In the genomic region with DNA sequence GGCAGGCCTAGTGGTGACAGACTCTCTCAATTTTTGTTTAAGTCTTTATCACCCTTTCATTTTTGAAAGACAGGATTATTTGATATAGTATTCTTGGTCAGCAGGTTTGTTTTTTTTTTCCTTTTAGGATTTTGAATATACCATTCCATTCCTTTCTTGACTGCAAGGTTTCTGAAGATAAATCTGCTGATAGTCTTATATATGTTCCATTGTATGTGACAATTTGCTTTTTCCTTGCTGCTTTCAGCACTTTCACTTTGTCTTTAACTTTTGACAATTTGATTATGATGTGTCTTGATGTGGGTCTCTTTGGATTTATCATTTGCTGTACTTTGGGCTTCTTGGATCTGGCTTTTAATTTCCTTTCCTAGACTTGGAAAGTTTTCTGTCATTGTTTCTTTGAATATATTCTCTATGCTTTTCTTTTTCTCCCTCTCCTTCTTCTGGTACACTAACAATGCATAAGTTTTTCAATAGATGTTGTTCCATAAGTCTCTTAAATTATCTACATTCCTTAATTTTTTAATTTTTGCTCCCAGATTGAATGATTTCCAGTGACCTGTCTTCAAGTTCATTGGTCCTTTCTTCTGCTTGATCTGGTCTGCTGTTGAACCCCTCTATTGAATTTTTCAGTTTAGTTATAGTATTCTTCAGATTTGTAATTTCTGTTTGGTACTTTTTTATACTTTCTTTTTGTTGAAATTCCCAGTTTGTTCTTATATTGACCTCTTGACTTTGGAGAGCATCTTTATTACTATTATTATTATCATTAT, we compare ENCODE assay signal across 2 cellular contexts.
A peak's percentile ranks its signal among the peaks of the same experiment; 100 is the strongest.
TF ChIP-seq lines count a peak whose summit lies in the region.

No MANE protein-coding gene starts in this region.

TF ChIP-seq in HepG2, 621 proteins besides CTCF, POLR2A, EP300 and RAD21:
- 0 out of 2 replicates have a peak, but pooled peaks have one; percentile 49 for TF ChIP-seq ZNF317 (CRISPR knock-in tag; IDR thresholded peaks at IDR 0.05)
- TF ChIP-seq NFE2L1 (CRISPR knock-in tag; IDR thresholded peaks at IDR 0.05; ENCODE audit: borderline replicate concordance) = no peak

TF ChIP-seq in HCT116, 20 proteins besides CTCF, POLR2A, EP300 and RAD21:
- TF ChIP-seq CBX3 (IDR thresholded peaks at IDR 0.05; ENCODE audit: low read depth) = peak; percentile 78
- TF ChIP-seq EGR1 (IDR thresholded peaks at IDR 0.05; ENCODE audit: low read depth) = no peak
